In genomic region chr4:25376754-25377571, GRCh38 we compare ENCODE assay signal across 8 cellular contexts. TPM values are rescaled to one million over a fixed set of nuclear protein-coding genes. Genes with fewer than 3 reads are reported as not detected.
DNase-seq lines count a peak whose midpoint lies in the region; ATAC-seq and TF ChIP-seq lines count a peak whose summit lies in the region.

Gene ANAPC4 (plus strand): TSS chr4:25377263. CDS start chr4:25377428, 165 bp downstream.

- BruUV-seq in Panc1 (replicated peaks; lab: Mats Ljungman, UMichigan), result no TSS peak

- H3K36me3 Mint-ChIP-seq in activated T-cell treated with anti-CD3 and anti-CD28 coated beads, Interleukin-2, amount 50 U/mL, for 4 hours (ENCODE audit: insufficient read depth), result peaks cover 9% of the 10 kb centered on the region

- DNase-seq in DMS79 (lab: John Stamatoyannopoulos, UW) (peak; percentile 39), KBM-7 (peak; percentile 88), Panc1 (ENCODE audit: low read depth, low spot score) (no peak), esophagus muscularis mucosa (ENCODE audit: extremely low spot score) (peak; percentile 98)
- peak; percentile 99 for DNase-seq in activated T-cell treated with anti-CD3 and anti-CD28 coated beads, Interleukin-2, amount 50 U/mL, for 4 hours
- peak; percentile 98 for DNase-seq in stimulated activated CD8-positive, alpha-beta memory T cell treated with anti-CD3 and anti-CD28 coated beads, Interleukin-7, amount 100 ng/mL, for 24 hours (ENCODE audit: low read depth)

- peaks cover 8% of the 10 kb centered on the region for H3K4me1 Mint-ChIP-seq in activated T-cell treated with anti-CD3 and anti-CD28 coated beads, Interleukin-2, amount 50 U/mL, for 4 hours (ENCODE audit: low read depth)

- ATAC-seq in GM21723 (IDR thresholded peaks at IDR 0.05; ENCODE audit: unreplicated experiment) (peak; percentile 97), Panc1 (peak; percentile 98)
- peak; percentile 97 for ATAC-seq in activated T-cell treated with anti-CD3 and anti-CD28 coated beads, Interleukin-2, amount 50 U/mL, for 4 hours

- H3K27ac ChIP-seq in Panc1 (ENCODE audit: low read length) (peak within 1 kb of the TSS; percentile 83), esophagus muscularis mucosa (replicated peaks in 1 of 4) (peak within 1 kb of the TSS; percentile 76 to 82 (median 77)), muscle layer of duodenum (ENCODE audit: low read length) (peak within 1 kb of the TSS; percentile 57)

- POLR2A ChIA-PET in Panc1 (lab: Charles Lee), result interaction anchor here (0.6 kb wide), 2 partner anchors 236 to 257 kb away, joined by 5 read pairs; no protein-coding TSS in a partner anchor

- H3K9me3 Mint-ChIP-seq in activated T-cell treated with anti-CD3 and anti-CD28 coated beads, Interleukin-2, amount 50 U/mL, for 4 hours, result no peaks in the 10 kb centered on the region

- H3K4me1 ChIP-seq in Panc1 (ENCODE audit: control insufficient read depth, insufficient read depth, low read length) (peaks cover 4% of the 10 kb centered on the region; the same call in 1 of the 2 replicates), esophagus muscularis mucosa (peaks cover 0 to 35% (median 23%) of the 10 kb centered on the region in 4 donors), muscle layer of duodenum (ENCODE audit: control insufficient read depth in 1 of 2, insufficient read depth in 2 of 2, low read length in 2 of 2) (peaks cover 7 to 26% of the 10 kb centered on the region in 2 donors)

- H3K9me3 ChIP-seq in Panc1 (ENCODE audit: control insufficient read depth, insufficient read depth, low read depth, low read length), result no peaks in the 10 kb centered on the region
- H3K9me3 ChIP-seq in esophagus muscularis mucosa, result no peaks in the 10 kb centered on the region
- no peaks in the 10 kb centered on the region for H3K9me3 ChIP-seq in muscle layer of duodenum (ENCODE audit: control insufficient read depth in 1 of 2, low read length in 2 of 2)

- H3K27me3 Mint-ChIP-seq in activated T-cell treated with anti-CD3 and anti-CD28 coated beads, Interleukin-2, amount 50 U/mL, for 4 hours (ENCODE audit: low read depth), result no peaks in the 10 kb centered on the region

- H3K27me3 ChIP-seq in Panc1 (ENCODE audit: control insufficient read depth, insufficient read depth, low read length) (no peaks in the 10 kb centered on the region), esophagus muscularis mucosa (no peaks in the 10 kb centered on the region), muscle layer of duodenum (ENCODE audit: low read depth, low read length) (no peaks in the 10 kb centered on the region)

- CTCF ChIA-PET in Panc1 (lab: Charles Lee), result no interaction called here

- intact Hi-C loops in Panc1 (cut with micrococcal nuclease; ENCODE audit: unreplicated experiment) (no loop called here), esophagus muscularis mucosa (cut with DNase I) (loop anchor here (10.0 kb wide), 1 partner anchor 202 kb away; no protein-coding TSS in a partner anchor)

- H3K36me3 ChIP-seq in Panc1 (ENCODE audit: control insufficient read depth, insufficient read depth, low read length) (peaks cover 9% of the 10 kb centered on the region), esophagus muscularis mucosa (peaks cover 13 to 16% (median 14%) of the 10 kb centered on the region in 4 donors), muscle layer of duodenum (ENCODE audit: control insufficient read depth in 1 of 2, insufficient read depth in 2 of 2, low read length in 2 of 2) (peaks cover 6 to 12% of the 10 kb centered on the region in 2 donors)

- H3K4me3 Mint-ChIP-seq in activated T-cell treated with anti-CD3 and anti-CD28 coated beads, Interleukin-2, amount 50 U/mL, for 4 hours, result no peak within 1 kb of the TSS

- 4% methylated on average over 5 of the region's 74 CpGs for WGBS in esophagus muscularis mucosa

- TF ChIP-seq CTCF in Panc1 (IDR thresholded peaks at IDR 0.05), result no peak
- peak in 2 of 3 experiments; percentile 15 to 17 for TF ChIP-seq CTCF in esophagus muscularis mucosa (IDR thresholded peaks at IDR 0.05)

- in situ Hi-C loops in KBM-7 (cut with MboI; ENCODE audit: low pct_unique_long_range_greater_than_20kb, low sequenced_read_pairs) (no loop called here), Panc1 (cut with HindIII; ENCODE audit: low pct_unique_long_range_greater_than_20kb, low sequenced_read_pairs) (no loop called here)

- no peak for TF ChIP-seq EP300 in esophagus muscularis mucosa (IDR thresholded peaks at IDR 0.05)

- H3K4me3 ChIP-seq in Panc1 (ENCODE audit: low read depth in 2 of 2, low read length in 2 of 2) (peak within 1 kb of the TSS; percentile 88 to 91), esophagus muscularis mucosa (peak within 1 kb of the TSS; percentile 73 to 92 (median 84)), muscle layer of duodenum (ENCODE audit: low read depth in 1 of 2, low read length in 2 of 2) (peak within 1 kb of the TSS; percentile 87 to 97)

- peak; percentile 57 for TF ChIP-seq POLR2A in esophagus muscularis mucosa (IDR thresholded peaks at IDR 0.05; ENCODE audit: low read depth)

RNA-seq across cellular contexts. Expression of gene ANAPC4, which starts in this region (rescaled TPM):
- total RNA-seq in Panc1 (2021; ENCODE audit: unreplicated experiment) (22.8 TPM), esophagus muscularis mucosa (10 to 100 TPM; 17.2 to 25.3 (median 19.0) TPM)
- 6.9 TPM for polyA plus RNA-seq in Panc1 (2012; ENCODE audit: insufficient read length)
- 10 to 100 TPM; 26.4 to 30.7 (median 29.6) TPM for total RNA-seq in activated T-cell treated with anti-CD3 and anti-CD28 coated beads, Interleukin-2, amount 50 U/mL, for 4 hours
